In the genomic region with DNA sequence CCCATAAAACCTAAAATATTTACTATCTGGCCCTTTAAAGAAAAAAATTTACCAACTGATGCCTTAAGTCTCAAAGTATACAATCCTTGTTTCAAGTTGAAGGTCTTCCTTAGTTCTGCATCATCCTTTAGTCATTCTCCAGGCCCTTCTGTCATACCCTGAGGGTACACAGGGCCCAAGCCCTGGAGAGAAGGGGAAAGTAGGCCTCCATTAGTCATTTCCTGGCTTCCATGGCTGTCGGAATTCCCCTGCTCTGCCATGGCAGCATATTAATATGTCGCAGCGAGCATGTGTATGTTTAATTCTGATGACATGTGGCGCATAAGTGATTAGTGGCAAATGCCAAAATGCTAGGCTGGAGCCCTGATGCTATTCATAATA, we compare ENCODE assay signal across 10 cellular contexts. TPM values are rescaled to one million over a fixed set of nuclear protein-coding genes. Genes with fewer than 3 reads are reported as not detected.
A peak's percentile ranks its signal among the peaks of the same experiment; 100 is the strongest.
DNase-seq lines count a peak whose midpoint lies in the region; ATAC-seq and TF ChIP-seq lines count a peak whose summit lies in the region.
"Had no signal": no experiment of that assay in that cellular context is flagged by ENCODE, and none has a peak within 500 bp of the region (broad histone marks: within the 10 kb centered on the region; RNA-seq: fewer than 3 reads in every experiment).

No MANE protein-coding gene starts in this region.

- TF ChIP-seq CTCF in chondrocyte (IDR thresholded peaks at IDR 0.05) (no peak), osteoblast (IDR thresholded peaks at IDR 0.05; ENCODE audit: extremely low read depth, low read depth, low read length) (no peak)

- peak overlapping the region; percentile 82 for H2AFZ ChIP-seq in osteoblast (ENCODE audit: low read length)

- ATAC-seq in HG03520 (IDR thresholded peaks at IDR 0.05; ENCODE audit: unreplicated experiment) = no peak
- ATAC-seq: natural killer cell treated with Interleukin-12 subunit alpha and Interleukin-12 subunit beta and Interleukin-15 and Interleukin-18, amount 100 ng/mL, for 72 hours had no signal

- no peaks in the 10 kb centered on the region for H3K9me3 ChIP-seq in osteoblast (ENCODE audit: low read depth, low read length)

- peak overlapping the region; percentile 9 for H3K4me3 ChIP-seq in osteoblast (ENCODE audit: insufficient read depth, low read length)

- peak overlapping the region; percentile 29 for H3K27ac Mint-ChIP-seq in chondrocyte (ENCODE audit: unreplicated experiment)
- H3K27ac Mint-ChIP-seq in activated T-helper 2 cell treated with anti-CD3 and anti-CD28 coated beads, Interferon-gamma antibody, Interleukin-2, Interleukin-4, amounts not matched to agents 10 μg/mL and 5 μg/mL and 100 μg/mL, durations not matched to agents 14 hours and 24 hours and 36 hours = no peak overlapping the region
- H3K27ac Mint-ChIP-seq: activated naive CD8-positive, alpha-beta T cell treated with anti-CD3 and anti-CD28 coated beads, Interleukin-2, amount 10 ng/mL, durations not matched to agents 7 days and 5 days; natural killer cell treated with Interleukin-12 subunit alpha and Interleukin-12 subunit beta and Interleukin-15 and Interleukin-18, amount 100 ng/mL, for 72 hours had no signal

- H3K36me3 ChIP-seq in osteoblast (ENCODE audit: insufficient read depth, low read length) = no peaks in the 10 kb centered on the region

- peaks cover 3% of the 10 kb centered on the region for H3K9me3 Mint-ChIP-seq in chondrocyte (ENCODE audit: low read depth)
- H3K9me3 Mint-ChIP-seq in activated T-helper 2 cell treated with anti-CD3 and anti-CD28 coated beads, Interferon-gamma antibody, Interleukin-2, Interleukin-4, amounts not matched to agents 10 μg/mL and 5 μg/mL and 100 μg/mL, durations not matched to agents 14 hours and 24 hours and 36 hours = no peaks in the 10 kb centered on the region
- H3K9me3 Mint-ChIP-seq: activated naive CD8-positive, alpha-beta T cell treated with anti-CD3 and anti-CD28 coated beads, Interleukin-2, amount 10 ng/mL, durations not matched to agents 7 days and 5 days; natural killer cell treated with Interleukin-12 subunit alpha and Interleukin-12 subunit beta and Interleukin-15 and Interleukin-18, amount 100 ng/mL, for 72 hours had no signal

- DNase-seq in ELR (ENCODE audit: low read depth) (peak; percentile 99), NCI-H1694 (lab: John Stamatoyannopoulos, UW) (peak; percentile 65), chondrocyte (ENCODE audit: low spot score) (no peak), osteoblast (ENCODE audit: insufficient read length, low spot score, missing footprints) (peak; percentile 92), NCI-H446 treated with DMSO at 0.1 percent for 48 hours (lab: John Stamatoyannopoulos, UW) (no peak)
- no peak for DNase-seq in activated T-helper 2 cell treated with anti-CD3 and anti-CD28 coated beads, Interferon-gamma antibody, Interleukin-2, Interleukin-4, amounts not matched to agents 10 μg/mL and 5 μg/mL and 100 μg/mL, durations not matched to agents 14 hours and 24 hours and 36 hours (ENCODE audit: low spot score)
- DNase-seq: activated naive CD8-positive, alpha-beta T cell treated with anti-CD3 and anti-CD28 coated beads, Interleukin-2, amount 10 ng/mL, durations not matched to agents 7 days and 5 days; NCI-H2227 treated with DMSO at 0.1 percent for 48 hours had no signal

- H3K27me3 Mint-ChIP-seq in chondrocyte (ENCODE audit: low read depth) = peaks cover 1% of the 10 kb centered on the region
- H3K27me3 Mint-ChIP-seq in activated T-helper 2 cell treated with anti-CD3 and anti-CD28 coated beads, Interferon-gamma antibody, Interleukin-2, Interleukin-4, amounts not matched to agents 10 μg/mL and 5 μg/mL and 100 μg/mL, durations not matched to agents 14 hours and 24 hours and 36 hours (ENCODE audit: low read depth) = no peaks in the 10 kb centered on the region
- H3K27me3 Mint-ChIP-seq: activated naive CD8-positive, alpha-beta T cell treated with anti-CD3 and anti-CD28 coated beads, Interleukin-2, amount 10 ng/mL, durations not matched to agents 7 days and 5 days; natural killer cell treated with Interleukin-12 subunit alpha and Interleukin-12 subunit beta and Interleukin-15 and Interleukin-18, amount 100 ng/mL, for 72 hours had no signal

- H4K20me1 ChIP-seq in osteoblast (ENCODE audit: insufficient read depth, low read length) = no peaks in the 10 kb centered on the region

- H3K4me1 ChIP-seq in osteoblast (ENCODE audit: insufficient read depth, low read length) = peaks cover 17% of the 10 kb centered on the region

- peaks cover 26% of the 10 kb centered on the region for H3K4me1 Mint-ChIP-seq in chondrocyte (ENCODE audit: low read depth)
- H3K4me1 Mint-ChIP-seq in activated T-helper 2 cell treated with anti-CD3 and anti-CD28 coated beads, Interferon-gamma antibody, Interleukin-2, Interleukin-4, amounts not matched to agents 10 μg/mL and 5 μg/mL and 100 μg/mL, durations not matched to agents 14 hours and 24 hours and 36 hours (ENCODE audit: low read depth) = no peaks in the 10 kb centered on the region
- H3K4me1 Mint-ChIP-seq: activated naive CD8-positive, alpha-beta T cell treated with anti-CD3 and anti-CD28 coated beads, Interleukin-2, amount 10 ng/mL, durations not matched to agents 7 days and 5 days had no signal

- no peaks in the 10 kb centered on the region for H3K36me3 Mint-ChIP-seq in chondrocyte (ENCODE audit: low read depth)
- H3K36me3 Mint-ChIP-seq in activated T-helper 2 cell treated with anti-CD3 and anti-CD28 coated beads, Interferon-gamma antibody, Interleukin-2, Interleukin-4, amounts not matched to agents 10 μg/mL and 5 μg/mL and 100 μg/mL, durations not matched to agents 14 hours and 24 hours and 36 hours (ENCODE audit: low read depth) = no peaks in the 10 kb centered on the region
- H3K36me3 Mint-ChIP-seq: activated naive CD8-positive, alpha-beta T cell treated with anti-CD3 and anti-CD28 coated beads, Interleukin-2, amount 10 ng/mL, durations not matched to agents 7 days and 5 days; natural killer cell treated with Interleukin-12 subunit alpha and Interleukin-12 subunit beta and Interleukin-15 and Interleukin-18, amount 100 ng/mL, for 72 hours had no signal

- no peaks in the 10 kb centered on the region for H3K79me2 ChIP-seq in osteoblast (ENCODE audit: insufficient read depth, low read length)

- H3K27ac ChIP-seq in osteoblast (ENCODE audit: low read depth, low read length) = peak overlapping the region; percentile 79

- H3K4me3 Mint-ChIP-seq in chondrocyte (ENCODE audit: unreplicated experiment) = no peak overlapping the region
- no peak overlapping the region for H3K4me3 Mint-ChIP-seq in activated T-helper 2 cell treated with anti-CD3 and anti-CD28 coated beads, Interferon-gamma antibody, Interleukin-2, Interleukin-4, amounts not matched to agents 10 μg/mL and 5 μg/mL and 100 μg/mL, durations not matched to agents 14 hours and 24 hours and 36 hours (ENCODE audit: low read depth)
- H3K4me3 Mint-ChIP-seq: activated naive CD8-positive, alpha-beta T cell treated with anti-CD3 and anti-CD28 coated beads, Interleukin-2, amount 10 ng/mL, durations not matched to agents 7 days and 5 days; natural killer cell treated with Interleukin-12 subunit alpha and Interleukin-12 subunit beta and Interleukin-15 and Interleukin-18, amount 100 ng/mL, for 72 hours had no signal

- H3K27me3 ChIP-seq in osteoblast (ENCODE audit: insufficient read depth, low read length) = no peaks in the 10 kb centered on the region

- H3K4me2 ChIP-seq in osteoblast (ENCODE audit: insufficient read depth, low read length) = peak overlapping the region; percentile 65

- intact Hi-C loops in activated T-helper 2 cell treated with anti-CD3 and anti-CD28 coated beads, Interferon-gamma antibody, Interleukin-2, Interleukin-4, amounts not matched to agents 10 μg/mL and 5 μg/mL and 100 μg/mL, durations not matched to agents 14 hours and 24 hours and 36 hours (cut with micrococcal nuclease) = no loop called here

RNA-seq across cellular contexts. Expression of gene GPR39, which starts 22.0 kb away (rescaled TPM):
- total RNA-seq in chondrocyte (0.20 to 0.31 TPM in 2 of 3 replicates, not detected in the other), osteoblast (3.6 and 4.4 TPM in 2 replicates)
- total RNA-seq in activated T-helper 2 cell treated with anti-CD3 and anti-CD28 coated beads, Interferon-gamma antibody, Interleukin-2, Interleukin-4, amounts not matched to agents 10 μg/mL and 5 μg/mL and 100 μg/mL, durations not matched to agents 14 hours and 24 hours and 36 hours = not detected in 2 replicates
- total RNA-seq: activated naive CD8-positive, alpha-beta T cell treated with anti-CD3 and anti-CD28 coated beads, Interleukin-2, amount 10 ng/mL, durations not matched to agents 7 days and 5 days; natural killer cell treated with Interleukin-12 subunit alpha and Interleukin-12 subunit beta and Interleukin-15 and Interleukin-18, amount 100 ng/mL, for 72 hours had no signal

Comparison
In these comparisons a context has a peak if more than half of its experiments do, and no peak if none do; other contexts are left out.
1. DNase-seq: peak in ELR (single experiment), NCI-H1694 (single experiment) and osteoblast (single experiment); none in chondrocyte (single experiment), NCI-H446 treated with DMSO at 0.1 percent for 48 hours (single experiment) and activated T-helper 2 cell treated with anti-CD3 and anti-CD28 coated beads, Interferon-gamma antibody, Interleukin-2, Interleukin-4, amounts not matched to agents 10 μg/mL and 5 μg/mL and 100 μg/mL, durations not matched to agents 14 hours and 24 hours and 36 hours (single experiment).